In genomic region chr17:82592289-82592683, GRCh38 we compare ENCODE assay signal across 8 cellular contexts. TPM values are rescaled to one million over a fixed set of nuclear protein-coding genes. Genes with fewer than 3 reads are reported as not detected.
DNase-seq lines count a peak whose midpoint lies in the region; ATAC-seq, FAIRE-seq and TF ChIP-seq lines count a peak whose summit lies in the region.

No MANE protein-coding gene starts in this region.

- no peaks in the 10 kb centered on the region for H3K9me3 ChIP-seq in skeletal muscle satellite cell (replicated peaks; ENCODE audit: low read length)

- peak overlapping the region; percentile 96 for H3K27ac ChIP-seq in VCaP

- TF ChIP-seq POLR2A in GM12891 (IDR thresholded peaks at IDR 0.05; ENCODE audit: low read depth, low read length) = no peak

- peaks cover 15% of the 10 kb centered on the region for H3K4me1 ChIP-seq in skeletal muscle satellite cell (ENCODE audit: control insufficient read depth, insufficient read depth, low read length)

- intact Hi-C loops in Right ventricle myocardium superior (cut with DNase I) = no loop called here

- ATAC-seq in Right ventricle myocardium superior (ENCODE audit: poor library complexity) (peak; percentile 11), HG03039 (IDR thresholded peaks at IDR 0.05; ENCODE audit: unreplicated experiment) (no peak)

- peak; percentile 5 for FAIRE-seq in GM12891 (lab: Jason Lieb, UNC)

- DNase-seq in GM12891 (ENCODE audit: insufficient read length, low spot score) (no peak), Right ventricle myocardium superior (no peak), GM20000 (ENCODE audit: low spot score) (no peak), medulla oblongata (ENCODE audit: extremely low spot score) (no peak), GM19240 (ENCODE audit: insufficient read length, low spot score) (no peak)

- H3K27me3 ChIP-seq in skeletal muscle satellite cell (ENCODE audit: control insufficient read depth, insufficient read depth, low read length) = no peaks in the 10 kb centered on the region

- peak overlapping the region; percentile 98 for H3K4me2 ChIP-seq in skeletal muscle satellite cell (ENCODE audit: low read length)

- no peak overlapping the region for H3K9ac ChIP-seq in skeletal muscle satellite cell (ENCODE audit: low read depth, low read length)

- no peak overlapping the region for H3K4me3 ChIP-seq in skeletal muscle satellite cell (ENCODE audit: low read length)

- TF ChIP-seq CTCF in VCaP (conservative IDR thresholded peaks at IDR 0.05) = no peak
- no peak for TF ChIP-seq CTCF in GM20000 (IDR thresholded peaks at IDR 0.05; ENCODE audit: extremely low read depth, missing control alignments)

- peaks cover 42% of the 10 kb centered on the region for H3K36me3 ChIP-seq in skeletal muscle satellite cell (ENCODE audit: insufficient read depth, low read length)

TF ChIP-seq in GM12891, 5 proteins besides CTCF, POLR2A, EP300 and RAD21:
- TF ChIP-seq TAF1 (IDR thresholded peaks at IDR 0.05; ENCODE audit: low read depth, low read length) (no peak), PAX5 (IDR thresholded peaks at IDR 0.05; ENCODE audit: insufficient read depth, low read length, severe bottlenecking) (no peak), SPI1 (IDR thresholded peaks at IDR 0.05; ENCODE audit: low read depth, low read length) (no peak), POU2F2 (IDR thresholded peaks at IDR 0.05; ENCODE audit: low read depth, low read length) (no peak), POLR2AphosphoS5 (IDR thresholded peaks at IDR 0.05; ENCODE audit: low read depth, low read length) (no peak; the same call in 1 of the 2 replicates)
TF ChIP-seq in GM12891: peak in this region for 0.

RNA-seq across cellular contexts. Expression of gene WDR45B, which starts 56.0 kb away (rescaled TPM):
- 32.0 TPM for polyA plus RNA-seq in GM12891 (2012; ENCODE audit: low read depth, missing spikeins)
- 34.3 TPM for total RNA-seq in Right ventricle myocardium superior
- 41.6 and 65.5 TPM in 2 replicates for total RNA-seq in skeletal muscle satellite cell (2012; rRNA removed)
